9 cellular contexts compared by ENCODE assay signal in genomic region chrX:70132877-70133302, GRCh38. TPM values are rescaled to one million over a fixed set of nuclear protein-coding genes. Genes with fewer than 3 reads are reported as not detected.
A peak's percentile ranks its signal among the peaks of the same experiment; 100 is the strongest.
DNase-seq lines count a peak whose midpoint lies in the region; ATAC-seq and TF ChIP-seq lines count a peak whose summit lies in the region.
"Had no signal": no experiment of that assay in that cellular context is flagged by ENCODE, and none has a peak within 500 bp of the region (broad histone marks: within the 10 kb centered on the region; RNA-seq: fewer than 3 reads in every experiment).

No MANE protein-coding gene starts in this region.

- H3K14ac ChIP-seq in trophoblast cell (ENCODE audit: low read length), result no peak overlapping the region

- H3K27me3 ChIP-seq in Panc1 (ENCODE audit: control insufficient read depth, insufficient read depth, low read length), result no peaks in the 10 kb centered on the region
- no peaks in the 10 kb centered on the region for H3K27me3 ChIP-seq in esophagus squamous epithelium
- H3K27me3 ChIP-seq in trophoblast cell (ENCODE audit: insufficient read depth, low read length), result no peaks in the 10 kb centered on the region

- DNase-seq in activated T-cell treated with anti-CD3 and anti-CD28 coated beads, Interleukin-2, amount 50 U/mL, for 24 hours, result no peak
- DNase-seq in activated T-cell treated with anti-CD3 and anti-CD28 coated beads, Interleukin-2, amount 50 U/mL, for 1 hour, result no peak
- no peak for DNase-seq in Panc1 (ENCODE audit: low read depth, low spot score)
- DNase-seq in esophagus squamous epithelium (lab: John Stamatoyannopoulos, UW), result no peak
- no peak for DNase-seq in trophoblast cell
- DNase-seq in HT-29 (ENCODE audit: low spot score), result no peak
- no peak for DNase-seq in stimulated activated CD8-positive, alpha-beta memory T cell treated with anti-CD3 and anti-CD28 coated beads, Interleukin-4, amount 100 ng/mL, for 48 hours
- no peak for DNase-seq in COLO668 (lab: John Stamatoyannopoulos, UW; ENCODE audit: unreplicated experiment)

- no peak overlapping the region for H2AFZ ChIP-seq in trophoblast cell (ENCODE audit: insufficient read depth, low read length, poor library complexity)

- H3K79me1 ChIP-seq in trophoblast cell (ENCODE audit: low read length), result no peaks in the 10 kb centered on the region

- CTCF ChIA-PET in Panc1 (lab: Charles Lee), result interaction anchor here (0.6 to 1.1 kb wide), 7 partner anchors 37 to 1532 kb away, joined by 3 to 4 read pairs (median 3); no protein-coding TSS in a partner anchor

- H3K27ac ChIP-seq in Panc1 (ENCODE audit: low read length) (peak overlapping the region; percentile 64), esophagus squamous epithelium (peak overlapping the region; percentile 77 to 88 (median 84)), trophoblast cell (ENCODE audit: low read depth, low read length) (no peak overlapping the region)

- no peak overlapping the region for H2BK12ac ChIP-seq in trophoblast cell (ENCODE audit: low read length)

- no peak for TF ChIP-seq CTCF in Panc1 (IDR thresholded peaks at IDR 0.05)
- TF ChIP-seq CTCF in esophagus squamous epithelium (IDR thresholded peaks at IDR 0.05), result no peak

- H3K9ac ChIP-seq in trophoblast cell (ENCODE audit: low read length), result no peak overlapping the region

- no peaks in the 10 kb centered on the region for H3K9me3 Mint-ChIP-seq in activated T-cell treated with anti-CD3 and anti-CD28 coated beads, Interleukin-2, amount 50 U/mL, for 24 hours

- H3K4me2 ChIP-seq in trophoblast cell (ENCODE audit: low read length), result peak overlapping the region; percentile 94

- in situ Hi-C loops in Panc1 (cut with HindIII; ENCODE audit: low pct_unique_long_range_greater_than_20kb, low sequenced_read_pairs), result no loop called here

- H2BK120ac ChIP-seq in trophoblast cell (ENCODE audit: insufficient read depth, low read length, poor library complexity), result no peak overlapping the region

- H4K12ac ChIP-seq in trophoblast cell (ENCODE audit: low read depth, low read length), result peak overlapping the region; percentile 58

- H3K4me1 ChIP-seq in Panc1 (ENCODE audit: control insufficient read depth, insufficient read depth, low read length) (peaks cover 8% of the 10 kb centered on the region), esophagus squamous epithelium (peaks cover 4 to 26% (median 10%) of the 10 kb centered on the region in 3 donors), trophoblast cell (ENCODE audit: control insufficient read depth in 1 of 2, insufficient read depth in 2 of 2, low read length in 2 of 2) (peaks cover 0 to 6% of the 10 kb centered on the region in 2 experiments)

- no peak overlapping the region for H4K91ac ChIP-seq in trophoblast cell (ENCODE audit: low read depth, low read length)

- peak overlapping the region; percentile 97 for H3K27ac Mint-ChIP-seq in activated T-cell treated with anti-CD3 and anti-CD28 coated beads, Interleukin-2, amount 50 U/mL, for 24 hours

- no peak for ATAC-seq in Panc1

- peaks cover 28% of the 10 kb centered on the region for H3K27me3 Mint-ChIP-seq in activated T-cell treated with anti-CD3 and anti-CD28 coated beads, Interleukin-2, amount 50 U/mL, for 24 hours

- H3K79me2 ChIP-seq in trophoblast cell (ENCODE audit: control insufficient read depth, insufficient read depth, low read length, poor library complexity), result no peaks in the 10 kb centered on the region

- TF ChIP-seq POLR2A in esophagus squamous epithelium (IDR thresholded peaks at IDR 0.05), result no peak

- no peaks in the 10 kb centered on the region for H3K9me3 ChIP-seq in Panc1 (ENCODE audit: control insufficient read depth, insufficient read depth, low read depth, low read length)
- no peaks in the 10 kb centered on the region for H3K9me3 ChIP-seq in esophagus squamous epithelium
- H3K9me3 ChIP-seq in trophoblast cell (ENCODE audit: insufficient read depth, low read depth, low read length), result no peaks in the 10 kb centered on the region

- no peak overlapping the region for H2AK5ac ChIP-seq in trophoblast cell (ENCODE audit: low read length)

- no peak overlapping the region for H3K18ac ChIP-seq in trophoblast cell (ENCODE audit: low read length)

- no peak overlapping the region for H2BK5ac ChIP-seq in trophoblast cell (ENCODE audit: low read depth, low read length, poor library complexity)

- WGBS in esophagus squamous epithelium, 2 donors, result 0 to 43% methylated on average over 8 of the region's 8 CpGs
- WGBS in trophoblast cell (ENCODE audit: extremely low coverage, insufficient coverage, insufficient read length), result no CpG with 5 or more reads among the region's 8 CpGs

- no peak overlapping the region for H3K23ac ChIP-seq in trophoblast cell (ENCODE audit: low read length)

- no peak overlapping the region for H3K4ac ChIP-seq in trophoblast cell (ENCODE audit: low read depth, low read length)

- H3K36me3 ChIP-seq in Panc1 (ENCODE audit: control insufficient read depth, insufficient read depth, low read length) (no peaks in the 10 kb centered on the region; the same call in 1 of the 2 replicates), esophagus squamous epithelium (peaks cover 0 to 11% (median 0%) of the 10 kb centered on the region in 3 donors), trophoblast cell (ENCODE audit: control insufficient read depth in 1 of 2, insufficient read depth in 2 of 2, low read length in 2 of 2) (peaks cover 0 to 6% of the 10 kb centered on the region in 2 experiments)

- H3K36me3 Mint-ChIP-seq in activated T-cell treated with anti-CD3 and anti-CD28 coated beads, Interleukin-2, amount 50 U/mL, for 24 hours (ENCODE audit: low read depth), result peaks cover 29% of the 10 kb centered on the region

- peak overlapping the region; percentile 97 for H3K4me3 Mint-ChIP-seq in activated T-cell treated with anti-CD3 and anti-CD28 coated beads, Interleukin-2, amount 50 U/mL, for 24 hours

- H3K4me1 Mint-ChIP-seq in activated T-cell treated with anti-CD3 and anti-CD28 coated beads, Interleukin-2, amount 50 U/mL, for 24 hours (ENCODE audit: low read depth), result peaks cover 29% of the 10 kb centered on the region

- peak overlapping the region; percentile 92 to 97 for H3K4me3 ChIP-seq in Panc1 (ENCODE audit: low read depth in 2 of 2, low read length in 2 of 2)
- peak overlapping the region; percentile 56 to 72 (median 68) for H3K4me3 ChIP-seq in esophagus squamous epithelium
- H3K4me3 ChIP-seq in trophoblast cell (ENCODE audit: low read depth, low read length), result peak overlapping the region; percentile 77

- POLR2A ChIA-PET in Panc1 (lab: Charles Lee), result interaction anchor here (0.6 to 0.8 kb wide), 6 partner anchors 15 to 932 kb away, joined by 3 to 7 read pairs (median 5); no protein-coding TSS in a partner anchor

- intact Hi-C loops in Panc1 (cut with micrococcal nuclease; ENCODE audit: unreplicated experiment), result no loop called here
- intact Hi-C loops in esophagus squamous epithelium (cut with DNase I), result no loop called here

- peak overlapping the region; percentile 76 for H4K8ac ChIP-seq in trophoblast cell (ENCODE audit: low read depth, low read length)

- BruUV-seq in Panc1 (replicated peaks; lab: Mats Ljungman, UMichigan), result no TSS peak

RNA-seq across cellular contexts. Expression of gene IGBP1, which starts 0.4 kb away (rescaled TPM):
- total RNA-seq in Panc1 (2021; ENCODE audit: unreplicated experiment), result 36.9 TPM
- polyA plus RNA-seq in Panc1 (2012; ENCODE audit: insufficient read length), result 37.6 TPM
- total RNA-seq in esophagus squamous epithelium, result 10 to 100 TPM; 26.5 to 66.0 (median 45.6) TPM
- 37.0 and 38.7 TPM in 2 replicates for polyA plus RNA-seq in trophoblast cell (2013)
- total RNA-seq in HT-29 (2014; rRNA removed; shearing (Covaris generic)), result 33.8 and 40.0 TPM in 2 replicates

RNA-seq across cellular contexts. Expression of gene DGAT2L6, which starts 44.4 kb away (rescaled TPM):
- total RNA-seq in Panc1 (2021; ENCODE audit: unreplicated experiment), result not detected
- polyA plus RNA-seq in Panc1 (2012; ENCODE audit: insufficient read length), result not detected
- not detected for total RNA-seq in esophagus squamous epithelium
- polyA plus RNA-seq in trophoblast cell (2013), result not detected in 2 replicates
- not detected in 2 replicates for total RNA-seq in HT-29 (2014; rRNA removed; shearing (Covaris generic))
- total RNA-seq: pulmonary artery endothelial cell had no signal
